ENCODE assay signal across 13 cellular contexts in genomic region chr3:186586245-186586644, GRCh38. TPM values are rescaled to one million over a fixed set of nuclear protein-coding genes. Genes with fewer than 3 reads are reported as not detected.
"Had no signal": no experiment of that assay in that cellular context is flagged by ENCODE, and none has a peak within 500 bp of the region (broad histone marks: within the 10 kb centered on the region; RNA-seq: fewer than 3 reads in every experiment).

No MANE protein-coding gene starts in this region.

RNA-seq across cellular contexts. Expression of gene AHSG, which starts 26.6 kb away (rescaled TPM):
- total RNA-seq: subcutaneous adipose tissue, temporal lobe, thoracic aorta, thyroid gland, tibial nerve, transverse colon, upper lobe of right lung, ureter, uterus, vagina had no signal
- polyA plus RNA-seq: stomach had no signal

RNA-seq across cellular contexts. Expression of gene CRYGS, which starts 42.1 kb away (rescaled TPM):
- total RNA-seq: vagina had no signal

RNA-seq across cellular contexts. Expression of gene FETUB, which starts 54.0 kb away (rescaled TPM):
- total RNA-seq: stomach, subcutaneous adipose tissue, temporal lobe, thoracic aorta, thyroid gland, tibial nerve, transverse colon, upper lobe of left lung, upper lobe of right lung, ureter, urinary bladder, uterus had no signal
- polyA plus RNA-seq: urinary bladder had no signal
